Comparison of ENCODE assay signal across 31 cellular contexts in the genomic region with DNA sequence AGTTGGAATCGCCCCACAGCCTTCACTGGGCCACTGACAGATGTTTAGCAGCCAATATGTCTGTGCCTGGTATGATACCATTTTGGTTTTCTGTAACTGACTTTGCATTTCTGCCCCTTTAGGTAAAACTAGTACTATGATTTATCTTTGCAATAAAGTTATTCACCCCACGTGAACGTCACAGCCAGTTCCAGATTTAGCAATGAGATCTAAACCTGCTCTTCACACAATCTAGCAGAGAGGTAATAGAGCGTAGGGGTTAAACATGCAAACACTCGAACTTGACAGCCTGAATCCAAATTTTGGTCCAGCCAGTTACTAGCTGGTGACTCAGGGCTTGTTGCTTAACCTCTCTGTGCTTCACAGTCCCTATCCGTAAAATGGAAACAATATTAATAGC.
"Had no signal": no experiment of that assay in that cellular context is flagged by ENCODE, and none has a peak within 500 bp of the region (broad histone marks: within the 10 kb centered on the region; RNA-seq: fewer than 3 reads in every experiment).

No MANE protein-coding gene starts in this region.

- H3K4me1 Mint-ChIP-seq: nephron; neural crest cell; stimulated activated memory B cell treated with anti-CD40 and anti-IgM and Interleukin-4, amounts not matched to agents 10 μg/mL and 1 μg/mL and 100 μg/mL, for 72 hours had no signal

- H3K36me3 ChIP-seq: left lung, lower lobe of right lung, pancreas, prostate gland, sigmoid colon, spleen, tibial nerve, uterus had no signal

- DNase-seq: hypothalamus; immature natural killer cell; kidney; left colon; left lung; lower lobe of right lung; mammary epithelial cell; mesenchymal stem cell; naive thymus-derived CD8-positive, alpha-beta T cell; nucleus accumbens; pancreas; posterior cingulate gyrus; retina; right cardiac atrium; sigmoid colon; small intestine; spleen; stimulated activated CD4-positive, alpha-beta T cell treated with anti-CD3 and anti-CD28 coated beads, Interleukin-2, amount 100 ng/mL, for 48 hours; stimulated activated CD4-positive, alpha-beta T cell treated with anti-CD3 and anti-CD28 coated beads, Interleukin-4, amount 100 ng/mL, for 4 hours; stimulated activated CD8-positive, alpha-beta memory T cell treated with anti-CD3 and anti-CD28 coated beads, Interleukin-4, amount 100 ng/mL, for 48 hours; stimulated activated naive CD4-positive, alpha-beta T cell treated with Interleukin-2 at 50 U/mL for 16 hours; stimulated activated naive CD8-positive, alpha-beta T cell treated with anti-CD3 and anti-CD28 coated beads, Interleukin-15, amount 100 ng/mL, for 72 hours; substantia nigra; uterus had no signal

- H3K27me3 ChIP-seq: left lung, pancreas, sigmoid colon, spleen, tibial nerve, uterus had no signal

- H3K36me3 Mint-ChIP-seq: immature natural killer cell; naive thymus-derived CD8-positive, alpha-beta T cell; stimulated activated memory B cell treated with anti-CD40 and anti-IgM and Interleukin-4, amounts not matched to agents 10 μg/mL and 1 μg/mL and 100 μg/mL, for 72 hours; type B pancreatic cell had no signal

- H3K4me3 ChIP-seq: left lung, lower lobe of right lung, pancreas, prostate gland, sigmoid colon, spleen, tibial nerve, uterus had no signal

- H3K27me3 Mint-ChIP-seq: naive thymus-derived CD8-positive, alpha-beta T cell; stimulated activated memory B cell treated with anti-CD40 and anti-IgM and Interleukin-4, amounts not matched to agents 10 μg/mL and 1 μg/mL and 100 μg/mL, for 72 hours; stimulated activated naive CD8-positive, alpha-beta T cell treated with anti-CD3 and anti-CD28 coated beads, Interleukin-15, amount 100 ng/mL, for 72 hours; type B pancreatic cell had no signal

- H3K9me3 ChIP-seq: left lung, lower lobe of right lung, pancreas, prostate gland, sigmoid colon, spleen, tibial nerve, uterus had no signal

- H3K27ac Mint-ChIP-seq: immature natural killer cell; naive thymus-derived CD8-positive, alpha-beta T cell; nephron; stimulated activated memory B cell treated with anti-CD40 and anti-IgM and Interleukin-4, amounts not matched to agents 10 μg/mL and 1 μg/mL and 100 μg/mL, for 72 hours; stimulated activated naive CD8-positive, alpha-beta T cell treated with anti-CD3 and anti-CD28 coated beads, Interleukin-15, amount 100 ng/mL, for 72 hours; type B pancreatic cell had no signal

- H3K27ac ChIP-seq: left lung, lower lobe of right lung, pancreas, prostate gland, sigmoid colon, spleen, tibial nerve, uterus had no signal

- FAIRE-seq: islet of Langerhans, pancreas, small intestine had no signal

- H3K4me3 Mint-ChIP-seq: immature natural killer cell; naive thymus-derived CD8-positive, alpha-beta T cell; nephron; neural crest cell; stimulated activated memory B cell treated with anti-CD40 and anti-IgM and Interleukin-4, amounts not matched to agents 10 μg/mL and 1 μg/mL and 100 μg/mL, for 72 hours; stimulated activated naive CD8-positive, alpha-beta T cell treated with anti-CD3 and anti-CD28 coated beads, Interleukin-15, amount 100 ng/mL, for 72 hours; type B pancreatic cell had no signal

- H3K9me3 Mint-ChIP-seq: immature natural killer cell; neural crest cell; stimulated activated memory B cell treated with anti-CD40 and anti-IgM and Interleukin-4, amounts not matched to agents 10 μg/mL and 1 μg/mL and 100 μg/mL, for 72 hours; type B pancreatic cell had no signal

- H3K4me1 ChIP-seq: left lung, lower lobe of right lung, pancreas, prostate gland, sigmoid colon, spleen, tibial nerve, uterus had no signal

- ATAC-seq: left colon; left lung; lower lobe of right lung; naive thymus-derived CD8-positive, alpha-beta T cell; pancreas; right cardiac atrium; stimulated activated memory B cell treated with anti-CD40 and anti-IgM and Interleukin-4, amounts not matched to agents 10 μg/mL and 1 μg/mL and 100 μg/mL, for 72 hours; stimulated activated naive CD8-positive, alpha-beta T cell treated with anti-CD3 and anti-CD28 coated beads, Interleukin-15, amount 100 ng/mL, for 72 hours had no signal
